In the genomic region with DNA sequence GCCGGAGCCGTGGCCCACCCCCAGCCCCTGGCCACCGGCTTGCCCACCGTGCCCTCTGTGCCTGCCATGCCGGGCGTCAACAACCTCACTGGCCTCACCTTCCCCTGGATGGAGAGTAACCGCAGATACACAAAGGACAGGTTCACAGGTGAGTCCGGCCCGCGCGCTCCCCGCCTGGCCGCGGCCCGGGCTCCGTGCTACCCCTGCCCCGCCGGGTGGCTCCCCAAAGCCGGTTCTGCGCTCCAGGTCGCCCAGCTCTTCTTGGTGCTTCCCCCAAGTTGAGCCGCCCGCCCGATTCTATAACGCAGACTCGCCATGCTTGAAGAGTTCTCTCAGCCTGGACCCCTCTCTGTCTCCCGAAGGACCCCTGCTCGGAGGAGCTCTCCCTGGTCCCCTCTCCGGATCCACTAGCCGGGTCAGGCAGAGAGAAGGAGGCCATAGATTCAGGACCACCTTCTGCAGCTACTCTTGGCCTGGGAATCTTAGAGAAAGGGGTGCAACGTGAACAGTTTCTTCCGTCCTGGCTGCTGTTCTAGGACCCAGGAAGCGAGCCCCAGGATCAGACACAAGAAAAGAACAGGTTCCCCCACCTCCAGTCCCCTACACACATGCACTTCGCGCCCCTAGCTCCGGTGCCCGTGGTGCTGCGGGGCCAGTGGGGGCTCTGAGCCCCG, we compare ENCODE assay signal across 13 cellular contexts. TPM values are rescaled to one million over a fixed set of nuclear protein-coding genes. Genes with fewer than 3 reads are reported as not detected.
DNase-seq lines count a peak whose midpoint lies in the region; ATAC-seq and TF ChIP-seq lines count a peak whose summit lies in the region.
"Had no signal": no experiment of that assay in that cellular context is flagged by ENCODE, and none has a peak within 500 bp of the region (broad histone marks: within the 10 kb centered on the region; RNA-seq: fewer than 3 reads in every experiment).

No MANE protein-coding gene starts in this region.

- peaks cover 58% of the 10 kb centered on the region for H3K27me3 ChIP-seq in BE2C
- peaks cover 99% of the 10 kb centered on the region for H3K27me3 ChIP-seq in neural cell (ENCODE audit: insufficient read depth, low read depth, low read length)

- H4K20me1 ChIP-seq in neural cell (ENCODE audit: insufficient read depth) = no peaks in the 10 kb centered on the region

- H3K36me3 ChIP-seq in BE2C (no peaks in the 10 kb centered on the region), neural cell (ENCODE audit: insufficient read depth, low read length) (no peaks in the 10 kb centered on the region)

- no peak overlapping the region for H2AFZ ChIP-seq in neural cell (ENCODE audit: low read depth, low read length)

- H3K27ac ChIP-seq in coronary artery = no peak overlapping the region
- H3K27ac ChIP-seq in neural cell (ENCODE audit: low read length) = no peak overlapping the region

- no peak for TF ChIP-seq EP300 in neural cell (conservative IDR thresholded peaks at IDR 0.05; ENCODE audit: poor library complexity, severe bottlenecking)

- no peak overlapping the region for H3K4me2 ChIP-seq in neural cell (ENCODE audit: low read length)

- intact Hi-C loops in Calu3 (cut with micrococcal nuclease; ENCODE audit: unreplicated experiment) = no loop called here
- intact Hi-C loops in CD14-positive monocyte (cut with micrococcal nuclease) = no loop called here

- H3K36me3 Mint-ChIP-seq in Calu3 (ENCODE audit: insufficient read depth, unreplicated experiment) = no peaks in the 10 kb centered on the region
- peaks cover 4 to 9% of the 10 kb centered on the region in 2 donors for H3K36me3 Mint-ChIP-seq in CD14-positive monocyte

- no TSS peak for BruUV-seq in Calu3 (replicated peaks; lab: Mats Ljungman, UMichigan)

- H3F3A ChIP-seq in neural cell (ENCODE audit: insufficient read depth, low read length, poor library complexity, severe bottlenecking) = no peaks in the 10 kb centered on the region

- no peak for TF ChIP-seq CTCF in BE2C (IDR thresholded peaks at IDR 0.05; ENCODE audit: low read depth, low read length)
- no peak for TF ChIP-seq CTCF in Calu3 (IDR thresholded peaks at IDR 0.05; ENCODE audit: unreplicated experiment)
- no peak for TF ChIP-seq CTCF in coronary artery (IDR thresholded peaks at IDR 0.05)
- no peak for TF ChIP-seq CTCF in neural cell (IDR thresholded peaks at IDR 0.05; ENCODE audit: poor library complexity, severe bottlenecking)
- no peak for TF ChIP-seq CTCF in CD14-positive monocyte (IDR thresholded peaks at IDR 0.05)

- H3K27ac Mint-ChIP-seq in Calu3 (ENCODE audit: unreplicated experiment) (no peak overlapping the region), CD14-positive monocyte (no peak overlapping the region)
- H3K27ac Mint-ChIP-seq: HFFc6 had no signal

- H3K9me3 ChIP-seq in BE2C (no peaks in the 10 kb centered on the region), neural cell (ENCODE audit: low read length) (no peaks in the 10 kb centered on the region)

- H3K4me3 ChIP-seq in BE2C (ENCODE audit: low read depth, low read length) (peak overlapping the region; percentile 60), coronary artery (peak overlapping the region; percentile 68), neural cell (ENCODE audit: low read length) (no peak overlapping the region)

- H3K27me3 Mint-ChIP-seq in Calu3 (ENCODE audit: unreplicated experiment) (peaks cover 82% of the 10 kb centered on the region), CD14-positive monocyte (ENCODE audit: low read depth in 3 of 3) (peaks cover 89 to 98% (median 95%) of the 10 kb centered on the region in 3 donors)

- ATAC-seq in HG03139 (IDR thresholded peaks at IDR 0.05; ENCODE audit: unreplicated experiment) (no peak), HG03280 (IDR thresholded peaks at IDR 0.05; ENCODE audit: unreplicated experiment) (no peak), GM21528 (IDR thresholded peaks at IDR 0.05; ENCODE audit: low FRiP score, unreplicated experiment) (no peak)

- no peak for TF ChIP-seq RAD21 in neural cell (conservative IDR thresholded peaks at IDR 0.05)

- no peaks in the 10 kb centered on the region for H3K4me1 Mint-ChIP-seq in Calu3 (ENCODE audit: low read depth, unreplicated experiment)
- peaks cover 23% of the 10 kb centered on the region for H3K4me1 Mint-ChIP-seq in CD14-positive monocyte

- H3K9me2 ChIP-seq in neural cell (ENCODE audit: insufficient read depth, low read length) = no peaks in the 10 kb centered on the region

- no peaks in the 10 kb centered on the region for H3K79me2 ChIP-seq in neural cell (replicated peaks; ENCODE audit: insufficient read depth, low read length)

- H3K4me3 Mint-ChIP-seq in Calu3 (ENCODE audit: low read depth, unreplicated experiment) (peak overlapping the region; percentile 49), CD14-positive monocyte (peak overlapping the region in 1 of 2 donors; percentile 86)
- H3K4me3 Mint-ChIP-seq: HFFc6 had no signal

- DNase-seq in BE2C (no peak), Calu3 (no peak), coronary artery (ENCODE audit: low spot score) (no peak), CD14-positive monocyte (ENCODE audit: low spot score) (no peak)
- DNase-seq: activated CD4-positive, alpha-beta T cell treated with anti-CD3 and anti-CD28 coated beads for 48 hours; DMS 273 treated with DMSO at 0.1 percent for 48 hours; HFFc6; Right ventricle myocardium superior had no signal

- no peaks in the 10 kb centered on the region; the same call in none of the 2 replicates for H3K4me1 ChIP-seq in BE2C

- H3K9me3 Mint-ChIP-seq in Calu3 (ENCODE audit: low read depth, unreplicated experiment) (no peaks in the 10 kb centered on the region), CD14-positive monocyte (peaks cover 0 to 53% (median 21%) of the 10 kb centered on the region in 7 donors)
- H3K9me3 Mint-ChIP-seq: HFFc6 had no signal

- CTCF ChIA-PET in Calu3 (lab: Charles Lee) = interaction anchor here (0.6 to 0.8 kb wide), 2 partner anchors 10 to 72 kb away, joined by 4 to 6 read pairs; no protein-coding TSS in a partner anchor

- H3K9ac ChIP-seq in neural cell (ENCODE audit: low read length) = no peak overlapping the region

TF ChIP-seq in neural cell, 6 proteins besides CTCF, POLR2A, EP300 and RAD21:
- TF ChIP-seq SMC3 (conservative IDR thresholded peaks at IDR 0.05; ENCODE audit: poor library complexity) = no peak
- TF ChIP-seq TAF1 (IDR thresholded peaks at IDR 0.05; ENCODE audit: low read depth) = no peak
- no peak for TF ChIP-seq MXI1 (conservative IDR thresholded peaks at IDR 0.05; ENCODE audit: poor library complexity, severe bottlenecking)
- no peak for TF ChIP-seq REST (IDR thresholded peaks at IDR 0.05; ENCODE audit: borderline replicate concordance)
- peak; percentile 8 for TF ChIP-seq POLR2AphosphoS5 (IDR thresholded peaks at IDR 0.05)
- peak; percentile 54 for TF ChIP-seq EZH2 (IDR thresholded peaks at IDR 0.05; ENCODE audit: borderline replicate concordance, insufficient read depth, low read length, poor library complexity, severe bottlenecking)

RNA-seq across cellular contexts. Expression of gene TLX1, which starts 1.0 kb away (rescaled TPM):
- polyA plus RNA-seq in BE2C (2012; ENCODE audit: insufficient read depth, insufficient read length, low read depth) = 6.1 TPM
- total RNA-seq in Calu3 (2022) = not detected in 2 replicates
- not detected in 2 replicates for polyA plus RNA-seq in neural cell
- not detected in 2 replicates for polyA minus RNA-seq in neural cell
- not detected for polyA plus RNA-seq in CD14-positive monocyte
- total RNA-seq: HFFc6, myocyte, Right ventricle myocardium superior had no signal
